In the genomic region with DNA sequence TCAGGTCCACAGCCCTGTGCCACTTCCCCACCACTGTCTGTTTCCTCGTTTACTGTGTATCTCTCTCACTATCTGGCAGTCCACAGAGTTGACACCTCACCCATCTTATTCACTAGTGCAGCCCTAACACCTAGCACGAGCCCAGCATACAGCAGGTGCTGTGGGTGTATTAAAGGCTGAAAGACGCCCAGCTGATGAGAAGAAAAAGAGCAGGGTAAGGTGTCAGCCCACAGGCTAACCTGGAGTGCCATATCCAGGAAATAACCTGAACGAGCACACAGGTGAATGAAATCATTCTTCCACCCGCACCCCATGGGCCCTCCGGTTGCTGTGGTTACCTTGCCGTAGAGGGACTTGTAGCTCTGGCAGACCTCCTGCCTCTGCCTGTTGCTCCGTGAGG, we compare ENCODE assay signal across 15 cellular contexts. TPM values are rescaled to one million over a fixed set of nuclear protein-coding genes. Genes with fewer than 3 reads are reported as not detected.
DNase-seq lines count a peak whose midpoint lies in the region; ATAC-seq, FAIRE-seq and TF ChIP-seq lines count a peak whose summit lies in the region.
"Had no signal": no experiment of that assay in that cellular context is flagged by ENCODE, and none has a peak within 500 bp of the region (broad histone marks: within the 10 kb centered on the region; RNA-seq: fewer than 3 reads in every experiment).

No MANE protein-coding gene starts in this region.

- peaks cover 15 to 82% of the 10 kb centered on the region in 2 experiments; a peak in 2 of 3 replicates for H3K36me3 ChIP-seq in HEK293 (ENCODE audit: control insufficient read depth in 2 of 2, insufficient read depth in 1 of 2, low read length in 2 of 2)

- peak; percentile 40 for DNase-seq in NCI-H2107 treated with DMSO at 0.1 percent for 48 hours (lab: John Stamatoyannopoulos, UW; ENCODE audit: unreplicated experiment)
- DNase-seq in activated T-helper 1 cell treated with anti-CD3 and anti-CD28 coated beads, Interleukin-12 subunit alpha, Interleukin-12 subunit beta, Interleukin-2, Interleukin-4 antibody, amounts not matched to agents 30 ng/mL and 10 ng/mL and 1 ng/mL, durations not matched to agents 14 hours and 24 hours and 36 hours (ENCODE audit: low spot score): no peak
- DNase-seq in natural killer cell treated with Interleukin-12 subunit alpha and Interleukin-12 subunit beta and Interleukin-15 and Interleukin-18, amount 100 ng/mL, for 72 hours (ENCODE audit: low spot score): no peak
- no peak for DNase-seq in urothelium cell line (ENCODE audit: low spot score)
- DNase-seq: caudate nucleus, GF-D8, kidney glomerular epithelial cell, substantia nigra, WERI-Rb-1 had no signal

- peaks cover 70% of the 10 kb centered on the region for H3K4me1 Mint-ChIP-seq in activated T-helper 1 cell treated with anti-CD3 and anti-CD28 coated beads, Interleukin-12 subunit alpha, Interleukin-12 subunit beta, Interleukin-2, Interleukin-4 antibody, amounts not matched to agents 30 ng/mL and 10 ng/mL and 1 ng/mL, durations not matched to agents 14 hours and 24 hours and 36 hours (ENCODE audit: low read depth)
- H3K4me1 Mint-ChIP-seq in natural killer cell treated with Interleukin-12 subunit alpha and Interleukin-12 subunit beta and Interleukin-15 and Interleukin-18, amount 100 ng/mL, for 72 hours (ENCODE audit: low read depth in 2 of 2): peaks cover 58 to 59% of the 10 kb centered on the region in 2 donors

- peaks cover 62% of the 10 kb centered on the region for H3K36me3 Mint-ChIP-seq in activated T-helper 1 cell treated with anti-CD3 and anti-CD28 coated beads, Interleukin-12 subunit alpha, Interleukin-12 subunit beta, Interleukin-2, Interleukin-4 antibody, amounts not matched to agents 30 ng/mL and 10 ng/mL and 1 ng/mL, durations not matched to agents 14 hours and 24 hours and 36 hours (ENCODE audit: low read depth)
- H3K36me3 Mint-ChIP-seq in natural killer cell treated with Interleukin-12 subunit alpha and Interleukin-12 subunit beta and Interleukin-15 and Interleukin-18, amount 100 ng/mL, for 72 hours: peaks cover 32% of the 10 kb centered on the region

- POLR2A ChIA-PET in HEK293 (lab: Yijun Ruan, JAX): no interaction called here

- intact Hi-C loops in activated T-helper 1 cell treated with anti-CD3 and anti-CD28 coated beads, Interleukin-12 subunit alpha, Interleukin-12 subunit beta, Interleukin-2, Interleukin-4 antibody, amounts not matched to agents 30 ng/mL and 10 ng/mL and 1 ng/mL, durations not matched to agents 14 hours and 24 hours and 36 hours (cut with micrococcal nuclease): no loop called here

- TF ChIP-seq CTCF in HEK293 (tag by site-specific recombination; IDR thresholded peaks at IDR 0.05): no peak

- no peaks in the 10 kb centered on the region for H3K9me3 Mint-ChIP-seq in activated T-helper 1 cell treated with anti-CD3 and anti-CD28 coated beads, Interleukin-12 subunit alpha, Interleukin-12 subunit beta, Interleukin-2, Interleukin-4 antibody, amounts not matched to agents 30 ng/mL and 10 ng/mL and 1 ng/mL, durations not matched to agents 14 hours and 24 hours and 36 hours
- no peaks in the 10 kb centered on the region for H3K9me3 Mint-ChIP-seq in natural killer cell treated with Interleukin-12 subunit alpha and Interleukin-12 subunit beta and Interleukin-15 and Interleukin-18, amount 100 ng/mL, for 72 hours

- no peaks in the 10 kb centered on the region for H3K27me3 Mint-ChIP-seq in activated T-helper 1 cell treated with anti-CD3 and anti-CD28 coated beads, Interleukin-12 subunit alpha, Interleukin-12 subunit beta, Interleukin-2, Interleukin-4 antibody, amounts not matched to agents 30 ng/mL and 10 ng/mL and 1 ng/mL, durations not matched to agents 14 hours and 24 hours and 36 hours (ENCODE audit: insufficient read depth)
- H3K27me3 Mint-ChIP-seq in natural killer cell treated with Interleukin-12 subunit alpha and Interleukin-12 subunit beta and Interleukin-15 and Interleukin-18, amount 100 ng/mL, for 72 hours: no peaks in the 10 kb centered on the region

- no peak for FAIRE-seq in urothelium cell line (lab: Jason Lieb, UNC)

- H3K9me3 ChIP-seq in HEK293 (ENCODE audit: control insufficient read depth, insufficient read depth, low read depth, low read length): no peaks in the 10 kb centered on the region
- H3K9me3 ChIP-seq: HAP-1, right atrium auricular region, SJSA1 had no signal

- H3K27ac Mint-ChIP-seq in activated T-helper 1 cell treated with anti-CD3 and anti-CD28 coated beads, Interleukin-12 subunit alpha, Interleukin-12 subunit beta, Interleukin-2, Interleukin-4 antibody, amounts not matched to agents 30 ng/mL and 10 ng/mL and 1 ng/mL, durations not matched to agents 14 hours and 24 hours and 36 hours: peak overlapping the region; percentile 59
- H3K27ac Mint-ChIP-seq in natural killer cell treated with Interleukin-12 subunit alpha and Interleukin-12 subunit beta and Interleukin-15 and Interleukin-18, amount 100 ng/mL, for 72 hours: peak overlapping the region; percentile 82 to 84

- no peaks in the 10 kb centered on the region for H3K4me1 ChIP-seq in HEK293 (ENCODE audit: control insufficient read depth, insufficient read depth, low read length)
- H3K4me1 ChIP-seq: HAP-1, SJSA1 had no signal

- no peak overlapping the region for H3K27ac ChIP-seq in HEK293 (ENCODE audit: extremely low read depth, low read depth, low read length)
- H3K27ac ChIP-seq: SJSA1, WERI-Rb-1 had no signal

- peak; percentile 37 to 52 for ATAC-seq in natural killer cell treated with Interleukin-12 subunit alpha and Interleukin-12 subunit beta and Interleukin-15 and Interleukin-18, amount 100 ng/mL, for 72 hours
- no peak for ATAC-seq in GM19324 (IDR thresholded peaks at IDR 0.05; ENCODE audit: low FRiP score, unreplicated experiment)
- no peak for ATAC-seq in HG03565 (IDR thresholded peaks at IDR 0.05; ENCODE audit: unreplicated experiment)

- H3K4me3 ChIP-seq in HEK293 (ENCODE audit: low read depth, low read length): no peak overlapping the region
- H3K4me3 ChIP-seq: HAP-1, right atrium auricular region, SJSA1 had no signal

- CTCF ChIA-PET in HEK293 (lab: Yijun Ruan, JAX): interaction anchor here (0.6 to 5.0 kb wide), 6 partner anchors 10 to 980 kb away, joined by 3 to 32 read pairs (median 4); no protein-coding TSS in a partner anchor

- H3K4me3 Mint-ChIP-seq in activated T-helper 1 cell treated with anti-CD3 and anti-CD28 coated beads, Interleukin-12 subunit alpha, Interleukin-12 subunit beta, Interleukin-2, Interleukin-4 antibody, amounts not matched to agents 30 ng/mL and 10 ng/mL and 1 ng/mL, durations not matched to agents 14 hours and 24 hours and 36 hours: peak overlapping the region; percentile 56
- H3K4me3 Mint-ChIP-seq in natural killer cell treated with Interleukin-12 subunit alpha and Interleukin-12 subunit beta and Interleukin-15 and Interleukin-18, amount 100 ng/mL, for 72 hours: peak overlapping the region; percentile 38

TF ChIP-seq in HEK293, 187 proteins besides CTCF, POLR2A, EP300 and RAD21:
- 0 out of 2 replicates have a peak, but pooled peaks have one; percentile 26 for TF ChIP-seq SCRT2 (tag by site-specific recombination; IDR thresholded peaks at IDR 0.05)
- TF ChIP-seq ZBTB7A (tag by site-specific recombination; IDR thresholded peaks at IDR 0.05; ENCODE audit: low read depth): no peak

RNA-seq across cellular contexts. Expression of gene ANXA6, which starts 18.6 kb away (rescaled TPM):
- total RNA-seq in activated T-helper 1 cell treated with anti-CD3 and anti-CD28 coated beads, Interleukin-12 subunit alpha, Interleukin-12 subunit beta, Interleukin-2, Interleukin-4 antibody, amounts not matched to agents 30 ng/mL and 10 ng/mL and 1 ng/mL, durations not matched to agents 14 hours and 24 hours and 36 hours: 286 and 301 TPM in 2 replicates
- 100 to 1,000 TPM; 271 to 398 TPM for total RNA-seq in natural killer cell treated with Interleukin-12 subunit alpha and Interleukin-12 subunit beta and Interleukin-15 and Interleukin-18, amount 100 ng/mL, for 72 hours

RNA-seq across cellular contexts. Expression of gene TNIP1, which starts 58.2 kb away (rescaled TPM):
- total RNA-seq in activated T-helper 1 cell treated with anti-CD3 and anti-CD28 coated beads, Interleukin-12 subunit alpha, Interleukin-12 subunit beta, Interleukin-2, Interleukin-4 antibody, amounts not matched to agents 30 ng/mL and 10 ng/mL and 1 ng/mL, durations not matched to agents 14 hours and 24 hours and 36 hours: 287 and 304 TPM in 2 replicates
- 100 to 1,000 TPM; 154 to 260 TPM for total RNA-seq in natural killer cell treated with Interleukin-12 subunit alpha and Interleukin-12 subunit beta and Interleukin-15 and Interleukin-18, amount 100 ng/mL, for 72 hours

Comparison
In these comparisons a context has a peak if more than half of its experiments do, and no peak if none do; other contexts are left out.
1. ATAC-seq: peak in natural killer cell treated with Interleukin-12 subunit alpha and Interleukin-12 subunit beta and Interleukin-15 and Interleukin-18, amount 100 ng/mL, for 72 hours (2 of 2); none in GM19324 (single experiment) and HG03565 (single experiment).